1 cellular context compared by ENCODE assay signal in the genomic region with DNA sequence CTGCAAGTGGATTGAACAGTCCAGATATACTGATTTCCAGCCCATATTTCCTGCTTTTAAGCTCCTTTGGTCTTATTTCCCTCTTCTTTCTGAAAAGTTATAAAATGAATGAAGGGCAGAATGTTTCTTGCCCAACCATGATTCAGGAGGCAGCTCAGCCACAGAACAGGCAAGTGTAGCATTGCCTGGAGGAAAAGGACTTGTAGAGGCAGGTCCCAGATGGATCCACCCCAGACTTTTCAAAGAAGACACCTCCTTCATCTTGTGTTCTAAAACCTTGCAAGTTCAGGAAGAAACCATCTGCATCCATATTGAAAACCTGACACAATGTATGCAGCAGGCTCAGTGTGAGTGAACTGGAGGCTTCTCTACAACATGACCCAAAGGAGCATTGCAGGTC.
TF ChIP-seq lines count a peak whose summit lies in the region.

Gene CLCA2, plus strand, starts transcription at position 299 of the 400 bp plus-strand sequence. Its CDS starts 77 bp downstream, at position 376.

TF ChIP-seq in GM23338, 12 proteins besides CTCF, POLR2A, EP300 and RAD21:
- TF ChIP-seq EZH2phosphoT487 (IDR thresholded peaks at IDR 0.05; ENCODE audit: unreplicated experiment): no peak
- no peak for TF ChIP-seq ZNF331 (CRISPR knock-in tag; IDR thresholded peaks at IDR 0.05; ENCODE audit: low read depth)
- TF ChIP-seq NANOG (IDR thresholded peaks at IDR 0.05; ENCODE audit: borderline replicate concordance): no peak
- no peak for TF ChIP-seq EZH2 (IDR thresholded peaks at IDR 0.05; ENCODE audit: low read depth, unreplicated experiment)
- no peak for TF ChIP-seq STAT1 (IDR thresholded peaks at IDR 0.05; ENCODE audit: unreplicated experiment)
- TF ChIP-seq CREB1 (CRISPR knock-in tag; IDR thresholded peaks at IDR 0.05; ENCODE audit: low read depth): no peak
- TF ChIP-seq, protein P1, sequence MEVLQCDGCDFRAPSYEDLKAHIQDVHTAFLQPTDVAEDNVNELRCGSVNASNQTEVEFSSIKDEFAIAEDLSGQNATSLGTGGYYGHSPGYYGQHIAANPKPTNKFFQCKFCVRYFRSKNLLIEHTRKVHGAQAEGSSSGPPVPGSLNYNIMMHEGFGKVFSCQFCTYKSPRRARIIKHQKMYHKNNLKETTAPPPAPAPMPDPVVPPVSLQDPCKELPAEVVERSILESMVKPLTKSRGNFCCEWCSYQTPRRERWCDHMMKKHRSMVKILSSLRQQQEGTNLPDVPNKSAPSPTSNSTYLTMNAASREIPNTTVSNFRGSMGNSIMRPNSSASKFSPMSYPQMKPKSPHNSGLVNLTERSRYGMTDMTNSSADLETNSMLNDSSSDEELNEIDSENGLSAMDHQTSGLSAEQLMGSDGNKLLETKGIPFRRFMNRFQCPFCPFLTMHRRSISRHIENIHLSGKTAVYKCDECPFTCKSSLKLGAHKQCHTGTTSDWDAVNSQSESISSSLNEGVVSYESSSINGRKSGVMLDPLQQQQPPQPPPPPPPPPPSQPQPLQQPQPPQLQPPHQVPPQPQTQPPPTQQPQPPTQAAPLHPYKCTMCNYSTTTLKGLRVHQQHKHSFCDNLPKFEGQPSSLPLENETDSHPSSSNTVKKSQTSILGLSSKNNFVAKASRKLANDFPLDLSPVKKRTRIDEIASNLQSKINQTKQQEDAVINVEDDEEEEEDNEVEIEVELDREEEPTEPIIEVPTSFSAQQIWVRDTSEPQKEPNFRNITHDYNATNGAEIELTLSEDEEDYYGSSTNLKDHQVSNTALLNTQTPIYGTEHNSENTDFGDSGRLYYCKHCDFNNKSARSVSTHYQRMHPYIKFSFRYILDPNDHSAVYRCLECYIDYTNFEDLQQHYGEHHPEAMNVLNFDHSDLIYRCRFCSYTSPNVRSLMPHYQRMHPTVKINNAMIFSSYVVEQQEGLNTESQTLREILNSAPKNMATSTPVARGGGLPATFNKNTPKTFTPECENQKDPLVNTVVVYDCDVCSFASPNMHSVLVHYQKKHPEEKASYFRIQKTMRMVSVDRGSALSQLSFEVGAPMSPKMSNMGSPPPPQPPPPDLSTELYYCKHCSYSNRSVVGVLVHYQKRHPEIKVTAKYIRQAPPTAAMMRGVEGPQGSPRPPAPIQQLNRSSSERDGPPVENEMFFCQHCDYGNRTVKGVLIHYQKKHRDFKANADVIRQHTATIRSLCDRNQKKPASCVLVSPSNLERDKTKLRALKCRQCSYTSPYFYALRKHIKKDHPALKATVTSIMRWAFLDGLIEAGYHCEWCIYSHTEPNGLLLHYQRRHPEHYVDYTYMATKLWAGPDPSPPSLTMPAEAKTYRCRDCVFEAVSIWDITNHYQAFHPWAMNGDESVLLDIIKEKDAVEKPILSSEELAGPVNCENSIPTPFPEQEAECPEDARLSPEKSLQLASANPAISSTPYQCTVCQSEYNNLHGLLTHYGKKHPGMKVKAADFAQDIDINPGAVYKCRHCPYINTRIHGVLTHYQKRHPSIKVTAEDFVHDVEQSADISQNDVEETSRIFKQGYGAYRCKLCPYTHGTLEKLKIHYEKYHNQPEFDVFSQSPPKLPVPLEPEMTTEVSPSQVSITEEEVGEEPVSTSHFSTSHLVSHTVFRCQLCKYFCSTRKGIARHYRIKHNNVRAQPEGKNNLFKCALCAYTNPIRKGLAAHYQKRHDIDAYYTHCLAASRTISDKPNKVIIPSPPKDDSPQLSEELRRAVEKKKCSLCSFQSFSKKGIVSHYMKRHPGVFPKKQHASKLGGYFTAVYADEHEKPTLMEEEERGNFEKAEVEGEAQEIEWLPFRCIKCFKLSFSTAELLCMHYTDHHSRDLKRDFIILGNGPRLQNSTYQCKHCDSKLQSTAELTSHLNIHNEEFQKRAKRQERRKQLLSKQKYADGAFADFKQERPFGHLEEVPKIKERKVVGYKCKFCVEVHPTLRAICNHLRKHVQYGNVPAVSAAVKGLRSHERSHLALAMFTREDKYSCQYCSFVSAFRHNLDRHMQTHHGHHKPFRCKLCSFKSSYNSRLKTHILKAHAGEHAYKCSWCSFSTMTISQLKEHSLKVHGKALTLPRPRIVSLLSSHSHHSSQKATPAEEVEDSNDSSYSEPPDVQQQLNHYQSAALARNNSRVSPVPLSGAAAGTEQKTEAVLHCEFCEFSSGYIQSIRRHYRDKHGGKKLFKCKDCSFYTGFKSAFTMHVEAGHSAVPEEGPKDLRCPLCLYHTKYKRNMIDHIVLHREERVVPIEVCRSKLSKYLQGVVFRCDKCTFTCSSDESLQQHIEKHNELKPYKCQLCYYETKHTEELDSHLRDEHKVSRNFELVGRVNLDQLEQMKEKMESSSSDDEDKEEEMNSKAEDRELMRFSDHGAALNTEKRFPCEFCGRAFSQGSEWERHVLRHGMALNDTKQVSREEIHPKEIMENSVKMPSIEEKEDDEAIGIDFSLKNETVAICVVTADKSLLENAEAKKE (CRISPR knock-in tag; IDR thresholded peaks at IDR 0.05): no peak
- no peak for TF ChIP-seq JUNB (IDR thresholded peaks at IDR 0.05; ENCODE audit: unreplicated experiment)
- TF ChIP-seq POLR2AphosphoS5 (IDR thresholded peaks at IDR 0.05; ENCODE audit: low read depth): no peak
- TF ChIP-seq, protein P2, sequence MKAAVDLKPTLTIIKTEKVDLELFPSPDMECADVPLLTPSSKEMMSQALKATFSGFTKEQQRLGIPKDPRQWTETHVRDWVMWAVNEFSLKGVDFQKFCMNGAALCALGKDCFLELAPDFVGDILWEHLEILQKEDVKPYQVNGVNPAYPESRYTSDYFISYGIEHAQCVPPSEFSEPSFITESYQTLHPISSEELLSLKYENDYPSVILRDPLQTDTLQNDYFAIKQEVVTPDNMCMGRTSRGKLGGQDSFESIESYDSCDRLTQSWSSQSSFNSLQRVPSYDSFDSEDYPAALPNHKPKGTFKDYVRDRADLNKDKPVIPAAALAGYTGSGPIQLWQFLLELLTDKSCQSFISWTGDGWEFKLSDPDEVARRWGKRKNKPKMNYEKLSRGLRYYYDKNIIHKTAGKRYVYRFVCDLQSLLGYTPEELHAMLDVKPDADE (IDR thresholded peaks at IDR 0.05): no peak
- TF ChIP-seq REST (IDR thresholded peaks at IDR 0.05; ENCODE audit: unreplicated experiment): no peak
- no peak for TF ChIP-seq ZNF114 (CRISPR knock-in tag; IDR thresholded peaks at IDR 0.05)
TF ChIP-seq in GM23338: peak in this region for 0.
